In the genomic region with DNA sequence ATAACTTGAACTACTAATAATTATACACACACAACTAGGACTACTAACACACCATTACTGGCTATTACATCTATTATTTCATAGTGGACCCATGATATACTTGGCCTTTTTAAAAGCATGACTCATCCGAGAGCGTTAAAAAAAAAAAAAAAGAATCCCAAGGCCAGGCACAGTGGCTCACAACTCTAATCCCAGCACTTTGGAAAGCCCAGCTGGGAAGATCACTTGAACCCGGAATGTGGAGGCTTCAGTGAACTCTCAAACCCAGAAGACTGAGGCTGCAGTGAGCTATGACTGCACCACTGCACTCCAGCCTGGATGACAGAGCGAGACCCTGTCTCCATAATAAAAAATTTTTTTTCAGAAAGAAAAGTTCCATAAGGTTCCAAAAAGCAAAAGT, we compare ENCODE assay signal across 9 cellular contexts. TPM values are rescaled to one million over a fixed set of nuclear protein-coding genes. Genes with fewer than 3 reads are reported as not detected.
A peak's percentile ranks its signal among the peaks of the same experiment; 100 is the strongest.
DNase-seq lines count a peak whose midpoint lies in the region; ATAC-seq and TF ChIP-seq lines count a peak whose summit lies in the region.
"Had no signal": no experiment of that assay in that cellular context is flagged by ENCODE, and none has a peak within 500 bp of the region (broad histone marks: within the 10 kb centered on the region; RNA-seq: fewer than 3 reads in every experiment).

No MANE protein-coding gene starts in this region.

- no peak for ATAC-seq in activated T-cell treated with anti-CD3 and anti-CD28 coated beads, Interleukin-2, amount 50 U/mL, for 72 hours (replicated peaks in 1 of 2)

- H3K27ac Mint-ChIP-seq in activated T-cell treated with anti-CD3 and anti-CD28 coated beads, Interleukin-2, amount 50 U/mL, for 72 hours, result peak overlapping the region; percentile 96
- H3K27ac Mint-ChIP-seq in activated CD4-positive, alpha-beta memory T cell treated with anti-CD3 and anti-CD28 coated beads, Interleukin-2, amount 10 ng/mL, durations not matched to agents 7 days and 5 days, result peak overlapping the region; percentile 29
- H3K27ac Mint-ChIP-seq: dendritic cell treated with granulocyte-macrophage colony-stimulating factor and Interleukin-4, amounts not matched to agents 40 ng/mL and 50 ng/mL, for 4 days had no signal

- peaks cover 87% of the 10 kb centered on the region for H3K4me1 Mint-ChIP-seq in activated T-cell treated with anti-CD3 and anti-CD28 coated beads, Interleukin-2, amount 50 U/mL, for 72 hours (ENCODE audit: low read depth)
- H3K4me1 Mint-ChIP-seq in activated CD4-positive, alpha-beta memory T cell treated with anti-CD3 and anti-CD28 coated beads, Interleukin-2, amount 10 ng/mL, durations not matched to agents 7 days and 5 days, result peaks cover 78% of the 10 kb centered on the region

- peaks cover 2 to 7% of the 10 kb centered on the region in 2 donors for H3K36me3 Mint-ChIP-seq in activated T-cell treated with anti-CD3 and anti-CD28 coated beads, Interleukin-2, amount 50 U/mL, for 72 hours (ENCODE audit: insufficient read depth in 2 of 2)
- peaks cover 45% of the 10 kb centered on the region for H3K36me3 Mint-ChIP-seq in activated CD4-positive, alpha-beta memory T cell treated with anti-CD3 and anti-CD28 coated beads, Interleukin-2, amount 10 ng/mL, durations not matched to agents 7 days and 5 days (ENCODE audit: low read depth)

- no peak for TF ChIP-seq EP300 in transverse colon (IDR thresholded peaks at IDR 0.05; ENCODE audit: low read depth)

- POLR2A ChIA-PET in activated CD4-positive, alpha-beta memory T cell treated with anti-CD3 and anti-CD28 coated beads, Interleukin-2, amount 10 ng/mL, durations not matched to agents 7 days and 5 days (lab: Charles Lee), result no interaction called here

- intact Hi-C loops in transverse colon (cut with DNase I; ENCODE audit: low total_unique reads), result no loop called here

- DNase-seq in activated T-cell treated with anti-CD3 and anti-CD28 coated beads, Interleukin-2, amount 50 U/mL, for 72 hours, result no peak
- DNase-seq in activated T-cell treated with anti-CD3 and anti-CD28 coated beads for 4 hours, result no peak
- no peak for DNase-seq in activated CD4-positive, alpha-beta memory T cell treated with anti-CD3 and anti-CD28 coated beads, Interleukin-2, amount 10 ng/mL, durations not matched to agents 7 days and 5 days
- peak; percentile 63 for DNase-seq in fibroblast of villous mesenchyme (ENCODE audit: low read depth)
- DNase-seq in smooth muscle cell (lab: John Stamatoyannopoulos, UW; ENCODE audit: unreplicated experiment), result no peak
- DNase-seq in hepatic stellate cell (ENCODE audit: low spot score), result no peak
- DNase-seq in NCI-H82 treated with DMSO at 0.1 percent for 48 hours (lab: John Stamatoyannopoulos, UW; ENCODE audit: unreplicated experiment), result no peak
- no peak for DNase-seq in transverse colon

- no peaks in the 10 kb centered on the region for H3K27me3 Mint-ChIP-seq in activated T-cell treated with anti-CD3 and anti-CD28 coated beads, Interleukin-2, amount 50 U/mL, for 72 hours (ENCODE audit: low read depth)
- no peaks in the 10 kb centered on the region for H3K27me3 Mint-ChIP-seq in activated CD4-positive, alpha-beta memory T cell treated with anti-CD3 and anti-CD28 coated beads, Interleukin-2, amount 10 ng/mL, durations not matched to agents 7 days and 5 days

- WGBS in smooth muscle cell (ENCODE audit: low lambda C conversion rate), result 44% methylated on average over 4 of the region's 4 CpGs
- WGBS in transverse colon (ENCODE audit: low coverage in 1 of 2), 2 donors, result 68 to 77% methylated on average over 4 of the region's 4 CpGs

- H3K4me1 ChIP-seq in smooth muscle cell (ENCODE audit: low read depth), result peaks cover 25% of the 10 kb centered on the region
- H3K4me1 ChIP-seq in transverse colon, result peaks cover 26 to 66% (median 40%) of the 10 kb centered on the region in 4 donors

- peak overlapping the region; percentile 90 for H3K4me2 ChIP-seq in smooth muscle cell

- no peak overlapping the region for H2AFZ ChIP-seq in smooth muscle cell (ENCODE audit: low read depth)

- in situ Hi-C loops in transverse colon (cut with MboI; ENCODE audit: low pct_ligation_motif_present in 1 of 4, low pct_unique_long_range_greater_than_20kb in 1 of 4, low sequenced_read_pairs in 3 of 4), result loop anchor here in 3 of 4 donors (25.0 kb wide), 3 partner anchors 117 to 292 kb away; no protein-coding TSS in a partner anchor

- H3K36me3 ChIP-seq in smooth muscle cell (ENCODE audit: low read depth) (no peaks in the 10 kb centered on the region), transverse colon (no peaks in the 10 kb centered on the region)

- H3K27ac ChIP-seq in smooth muscle cell (ENCODE audit: low read depth), result peak overlapping the region; percentile 0
- no peak overlapping the region for H3K27ac ChIP-seq in transverse colon

- H3K4me3 ChIP-seq in fibroblast of villous mesenchyme (ENCODE audit: low read depth, low read length) (no peak overlapping the region), smooth muscle cell (no peak overlapping the region), transverse colon (no peak overlapping the region)

- H3F3A ChIP-seq in smooth muscle cell (ENCODE audit: low read depth), result no peaks in the 10 kb centered on the region

- H3K4me3 Mint-ChIP-seq in activated T-cell treated with anti-CD3 and anti-CD28 coated beads, Interleukin-2, amount 50 U/mL, for 72 hours, result peak overlapping the region; percentile 97 to 98
- peak overlapping the region; percentile 92 for H3K4me3 Mint-ChIP-seq in activated CD4-positive, alpha-beta memory T cell treated with anti-CD3 and anti-CD28 coated beads, Interleukin-2, amount 10 ng/mL, durations not matched to agents 7 days and 5 days
- H3K4me3 Mint-ChIP-seq: dendritic cell treated with granulocyte-macrophage colony-stimulating factor and Interleukin-4, amounts not matched to agents 40 ng/mL and 50 ng/mL, for 4 days had no signal

- TF ChIP-seq CTCF in fibroblast of villous mesenchyme (IDR thresholded peaks at IDR 0.05; ENCODE audit: insufficient read depth, low read depth, low read length) (no peak), smooth muscle cell (IDR thresholded peaks at IDR 0.05; ENCODE audit: borderline replicate concordance, insufficient read depth, poor library complexity, severe bottlenecking) (no peak), transverse colon (IDR thresholded peaks at IDR 0.05) (no peak)

- no peaks in the 10 kb centered on the region for H3K9me3 ChIP-seq in smooth muscle cell (replicated peaks; ENCODE audit: low read depth)
- H3K9me3 ChIP-seq in transverse colon, result no peaks in the 10 kb centered on the region

- TF ChIP-seq POLR2A in transverse colon (IDR thresholded peaks at IDR 0.05), result no peak

- no peak overlapping the region for H3K9ac ChIP-seq in smooth muscle cell (ENCODE audit: low read depth)

- CTCF ChIA-PET in activated CD4-positive, alpha-beta memory T cell treated with anti-CD3 and anti-CD28 coated beads, Interleukin-2, amount 10 ng/mL, durations not matched to agents 7 days and 5 days (lab: Charles Lee), result interaction anchor here (0.6 kb wide), 1 partner anchor 14 kb away, joined by 3 read pairs; no protein-coding TSS in a partner anchor

- peaks cover 77% of the 10 kb centered on the region for H3K79me2 ChIP-seq in smooth muscle cell (ENCODE audit: low read depth)

- no peaks in the 10 kb centered on the region for H3K9me3 Mint-ChIP-seq in activated T-cell treated with anti-CD3 and anti-CD28 coated beads, Interleukin-2, amount 50 U/mL, for 72 hours
- no peaks in the 10 kb centered on the region for H3K9me3 Mint-ChIP-seq in activated CD4-positive, alpha-beta memory T cell treated with anti-CD3 and anti-CD28 coated beads, Interleukin-2, amount 10 ng/mL, durations not matched to agents 7 days and 5 days
- H3K9me3 Mint-ChIP-seq: dendritic cell treated with granulocyte-macrophage colony-stimulating factor and Interleukin-4, amounts not matched to agents 40 ng/mL and 50 ng/mL, for 4 days had no signal

- H3K27me3 ChIP-seq in smooth muscle cell (ENCODE audit: low read depth) (no peaks in the 10 kb centered on the region), transverse colon (no peaks in the 10 kb centered on the region)

- H4K20me1 ChIP-seq in smooth muscle cell (ENCODE audit: low read depth), result peaks cover 72% of the 10 kb centered on the region

RNA-seq across cellular contexts. Expression of gene GLG1, which starts 3.1 kb away (rescaled TPM):
- total RNA-seq in activated T-cell treated with anti-CD3 and anti-CD28 coated beads, Interleukin-2, amount 50 U/mL, for 72 hours, result 10 to 100 TPM; 67.4 to 72.3 TPM
- total RNA-seq in activated CD4-positive, alpha-beta memory T cell treated with anti-CD3 and anti-CD28 coated beads, Interleukin-2, amount 10 ng/mL, durations not matched to agents 7 days and 5 days, result 100 to 1,000 TPM; 130 to 132 TPM
- total RNA-seq in fibroblast of villous mesenchyme (128 and 158 TPM in 2 replicates), smooth muscle cell (131 and 180 TPM in 2 replicates), transverse colon (100 to 1,000 TPM in 3 of 4 donors, 10 to 100 TPM in 1; 77.0 to 154 (median 127) TPM)
- polyA plus RNA-seq in smooth muscle cell, result 138 and 140 TPM in 2 replicates
